Comparison of ENCODE assay signal across 1 cellular context in the genomic region with DNA sequence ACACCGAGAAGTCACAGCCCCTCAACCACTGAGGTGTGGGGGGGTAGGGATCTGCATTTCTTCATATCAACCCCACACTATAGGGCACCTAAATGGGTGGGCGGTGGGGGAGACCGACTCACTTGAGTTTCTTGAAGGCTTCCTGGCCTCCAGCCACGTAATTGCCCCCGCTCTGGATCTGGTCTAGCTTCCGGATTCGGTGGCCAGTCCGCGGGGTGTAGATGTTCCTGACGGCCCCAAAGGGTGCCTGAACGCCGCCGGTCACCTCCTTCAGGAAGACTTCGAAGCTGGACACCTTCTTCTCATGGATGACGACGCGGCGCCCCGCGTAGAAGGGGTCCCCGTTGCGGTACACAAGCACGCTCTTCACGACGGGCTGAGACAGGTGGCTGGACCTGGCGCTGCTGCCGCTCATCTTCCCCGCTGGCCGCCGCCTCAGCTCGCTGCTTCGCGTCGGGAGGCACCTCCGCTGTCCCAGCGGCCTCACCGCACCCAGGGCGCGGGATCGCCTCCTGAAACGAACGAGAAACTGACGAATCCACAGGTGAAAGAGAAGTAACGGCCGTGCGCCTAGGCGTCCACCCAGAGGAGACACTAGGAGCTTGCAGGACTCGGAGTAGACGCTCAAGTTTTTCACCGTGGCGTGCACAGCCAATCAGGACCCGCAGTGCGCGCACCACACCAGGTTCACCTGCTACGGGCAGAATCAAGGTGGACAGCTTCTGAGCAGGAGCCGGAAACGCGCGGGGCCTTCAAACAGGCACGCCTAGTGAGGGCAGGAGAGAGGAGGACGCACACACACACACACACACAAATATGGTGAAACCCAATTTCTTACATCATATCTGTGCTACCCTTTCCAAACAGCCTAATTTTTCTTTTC.
TF ChIP-seq lines count a peak whose summit lies in the region.

Gene DCDC2, minus strand, starts transcription at position 724 of the 883 bp plus-strand sequence. Its CDS starts 309 bp downstream, at position 415.

TF ChIP-seq in HepG2, 621 proteins besides CTCF, POLR2A, EP300 and RAD21 (continued from another document and continues in another):
- TF ChIP-seq, protein P1, sequence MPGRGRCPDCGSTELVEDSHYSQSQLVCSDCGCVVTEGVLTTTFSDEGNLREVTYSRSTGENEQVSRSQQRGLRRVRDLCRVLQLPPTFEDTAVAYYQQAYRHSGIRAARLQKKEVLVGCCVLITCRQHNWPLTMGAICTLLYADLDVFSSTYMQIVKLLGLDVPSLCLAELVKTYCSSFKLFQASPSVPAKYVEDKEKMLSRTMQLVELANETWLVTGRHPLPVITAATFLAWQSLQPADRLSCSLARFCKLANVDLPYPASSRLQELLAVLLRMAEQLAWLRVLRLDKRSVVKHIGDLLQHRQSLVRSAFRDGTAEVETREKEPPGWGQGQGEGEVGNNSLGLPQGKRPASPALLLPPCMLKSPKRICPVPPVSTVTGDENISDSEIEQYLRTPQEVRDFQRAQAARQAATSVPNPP (CRISPR knock-in tag; IDR thresholded peaks at IDR 0.05): 0 out of 2 replicates have a peak, but pooled peaks have one; percentile 20
- TF ChIP-seq, protein P2, sequence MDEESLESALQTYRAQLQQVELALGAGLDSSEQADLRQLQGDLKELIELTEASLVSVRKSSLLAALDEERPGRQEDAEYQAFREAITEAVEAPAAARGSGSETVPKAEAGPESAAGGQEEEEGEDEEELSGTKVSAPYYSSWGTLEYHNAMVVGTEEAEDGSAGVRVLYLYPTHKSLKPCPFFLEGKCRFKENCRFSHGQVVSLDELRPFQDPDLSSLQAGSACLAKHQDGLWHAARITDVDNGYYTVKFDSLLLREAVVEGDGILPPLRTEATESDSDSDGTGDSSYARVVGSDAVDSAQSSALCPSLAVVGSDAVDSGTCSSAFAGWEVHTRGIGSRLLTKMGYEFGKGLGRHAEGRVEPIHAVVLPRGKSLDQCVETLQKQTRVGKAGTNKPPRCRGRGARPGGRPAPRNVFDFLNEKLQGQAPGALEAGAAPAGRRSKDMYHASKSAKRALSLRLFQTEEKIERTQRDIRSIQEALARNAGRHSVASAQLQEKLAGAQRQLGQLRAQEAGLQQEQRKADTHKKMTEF (CRISPR knock-in tag; IDR thresholded peaks at IDR 0.05): peak; percentile 76; the same call in 1 of the 2 replicates
- TF ChIP-seq CBFB (CRISPR knock-in tag; IDR thresholded peaks at IDR 0.05): peak; percentile 49; the same call in 1 of the 2 replicates
- TF ChIP-seq TGIF2 (CRISPR knock-in tag; IDR thresholded peaks at IDR 0.05): peak; percentile 92; the same call in 1 of the 2 replicates
- TF ChIP-seq ZNF660 (CRISPR knock-in tag; IDR thresholded peaks at IDR 0.05; ENCODE audit: borderline replicate concordance, low read depth): no peak; the same call in 1 of the 2 replicates
- TF ChIP-seq, protein P3, sequence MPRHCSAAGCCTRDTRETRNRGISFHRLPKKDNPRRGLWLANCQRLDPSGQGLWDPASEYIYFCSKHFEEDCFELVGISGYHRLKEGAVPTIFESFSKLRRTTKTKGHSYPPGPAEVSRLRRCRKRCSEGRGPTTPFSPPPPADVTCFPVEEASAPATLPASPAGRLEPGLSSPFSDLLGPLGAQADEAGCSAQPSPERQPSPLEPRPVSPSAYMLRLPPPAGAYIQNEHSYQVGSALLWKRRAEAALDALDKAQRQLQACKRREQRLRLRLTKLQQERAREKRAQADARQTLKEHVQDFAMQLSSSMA (CRISPR knock-in tag; IDR thresholded peaks at IDR 0.05): peak; percentile 93; the same call in 1 of the 2 replicates
- TF ChIP-seq, protein P4, sequence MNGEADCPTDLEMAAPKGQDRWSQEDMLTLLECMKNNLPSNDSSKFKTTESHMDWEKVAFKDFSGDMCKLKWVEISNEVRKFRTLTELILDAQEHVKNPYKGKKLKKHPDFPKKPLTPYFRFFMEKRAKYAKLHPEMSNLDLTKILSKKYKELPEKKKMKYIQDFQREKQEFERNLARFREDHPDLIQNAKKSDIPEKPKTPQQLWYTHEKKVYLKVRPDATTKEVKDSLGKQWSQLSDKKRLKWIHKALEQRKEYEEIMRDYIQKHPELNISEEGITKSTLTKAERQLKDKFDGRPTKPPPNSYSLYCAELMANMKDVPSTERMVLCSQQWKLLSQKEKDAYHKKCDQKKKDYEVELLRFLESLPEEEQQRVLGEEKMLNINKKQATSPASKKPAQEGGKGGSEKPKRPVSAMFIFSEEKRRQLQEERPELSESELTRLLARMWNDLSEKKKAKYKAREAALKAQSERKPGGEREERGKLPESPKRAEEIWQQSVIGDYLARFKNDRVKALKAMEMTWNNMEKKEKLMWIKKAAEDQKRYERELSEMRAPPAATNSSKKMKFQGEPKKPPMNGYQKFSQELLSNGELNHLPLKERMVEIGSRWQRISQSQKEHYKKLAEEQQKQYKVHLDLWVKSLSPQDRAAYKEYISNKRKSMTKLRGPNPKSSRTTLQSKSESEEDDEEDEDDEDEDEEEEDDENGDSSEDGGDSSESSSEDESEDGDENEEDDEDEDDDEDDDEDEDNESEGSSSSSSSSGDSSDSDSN (CRISPR knock-in tag; IDR thresholded peaks at IDR 0.05): peak; percentile 96
- peak; percentile 53; the same call in 1 of the 2 replicates for TF ChIP-seq FOXP4 (CRISPR knock-in tag; IDR thresholded peaks at IDR 0.05)
- peak; percentile 95 for TF ChIP-seq ZNF274 (CRISPR knock-in tag; IDR thresholded peaks at IDR 0.05)
- peak; percentile 93 for TF ChIP-seq ELF3 (CRISPR knock-in tag; IDR thresholded peaks at IDR 0.05)
- TF ChIP-seq ZBTB20 (CRISPR knock-in tag; IDR thresholded peaks at IDR 0.05; ENCODE audit: borderline replicate concordance, low read depth): peak; percentile 68; the same call in 1 of the 2 replicates
- no peak for TF ChIP-seq ADNP (CRISPR knock-in tag; IDR thresholded peaks at IDR 0.05)
- TF ChIP-seq, protein P5, sequence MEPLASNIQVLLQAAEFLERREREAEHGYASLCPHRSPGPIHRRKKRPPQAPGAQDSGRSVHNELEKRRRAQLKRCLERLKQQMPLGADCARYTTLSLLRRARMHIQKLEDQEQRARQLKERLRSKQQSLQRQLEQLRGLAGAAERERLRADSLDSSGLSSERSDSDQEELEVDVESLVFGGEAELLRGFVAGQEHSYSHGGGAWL (CRISPR knock-in tag; IDR thresholded peaks at IDR 0.05): peak; percentile 55; the same call in 1 of the 2 replicates
- no peak for TF ChIP-seq KAT8 (CRISPR knock-in tag; IDR thresholded peaks at IDR 0.05)
- TF ChIP-seq ARNT (IDR thresholded peaks at IDR 0.05): no peak
- no peak for TF ChIP-seq TBP (CRISPR knock-in tag; IDR thresholded peaks at IDR 0.05)
- TF ChIP-seq NFRKB (IDR thresholded peaks at IDR 0.05): no peak
- TF ChIP-seq CEBPB (IDR thresholded peaks at IDR 0.05; ENCODE audit: borderline replicate concordance, low read depth, low read length): peak; percentile 65
- TF ChIP-seq CCAR2 (optimal IDR thresholded peaks at IDR 0.05; ENCODE audit: low read depth, low read length): peak; percentile 37
- TF ChIP-seq, protein P6, sequence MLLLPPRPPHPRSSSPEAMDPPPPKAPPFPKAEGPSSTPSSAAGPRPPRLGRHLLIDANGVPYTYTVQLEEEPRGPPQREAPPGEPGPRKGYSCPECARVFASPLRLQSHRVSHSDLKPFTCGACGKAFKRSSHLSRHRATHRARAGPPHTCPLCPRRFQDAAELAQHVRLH (CRISPR knock-in tag; IDR thresholded peaks at IDR 0.05; ENCODE audit: borderline replicate concordance, low read depth): peak; percentile 44; the same call in 1 of the 2 replicates
- peak; percentile 93; the same call in 1 of the 2 replicates for TF ChIP-seq ZNF691 (CRISPR knock-in tag; IDR thresholded peaks at IDR 0.05; ENCODE audit: borderline replicate concordance, low read depth)
- peak; percentile 59; the same call in 1 of the 2 replicates for TF ChIP-seq MEF2D (CRISPR knock-in tag; IDR thresholded peaks at IDR 0.05)
- 0 out of 2 replicates have a peak, but pooled peaks have one; percentile 72 for TF ChIP-seq ZBTB3 (CRISPR knock-in tag; IDR thresholded peaks at IDR 0.05; ENCODE audit: borderline replicate concordance, low read depth)
- peak; percentile 77 for TF ChIP-seq LCORL (IDR thresholded peaks at IDR 0.05)
- peak; percentile 93 for TF ChIP-seq LCORL (CRISPR knock-in tag; IDR thresholded peaks at IDR 0.05)
- no peak for TF ChIP-seq SMARCC2 (IDR thresholded peaks at IDR 0.05)
- TF ChIP-seq DMAP1 (CRISPR knock-in tag; IDR thresholded peaks at IDR 0.05): peak; percentile 79
- TF ChIP-seq HDAC1 (CRISPR knock-in tag; IDR thresholded peaks at IDR 0.05): peak; percentile 93
- 0 out of 2 replicates have a peak, but pooled peaks have one; percentile 11 for TF ChIP-seq TFAP4 (IDR thresholded peaks at IDR 0.05; ENCODE audit: borderline replicate concordance, low read depth)
- TF ChIP-seq ZFX (CRISPR knock-in tag; IDR thresholded peaks at IDR 0.05; ENCODE audit: low read depth): peak; percentile 88
- TF ChIP-seq ZNF331 (CRISPR knock-in tag; IDR thresholded peaks at IDR 0.05): peak; percentile 48
- TF ChIP-seq ZKSCAN8 (CRISPR knock-in tag; IDR thresholded peaks at IDR 0.05; ENCODE audit: borderline replicate concordance): no peak
- no peak for TF ChIP-seq FOXP1 (IDR thresholded peaks at IDR 0.05)
- peak; percentile 30; the same call in 1 of the 2 replicates for TF ChIP-seq FOXP1 (CRISPR knock-in tag; IDR thresholded peaks at IDR 0.05)
- peak; percentile 46 for TF ChIP-seq TEAD3 (CRISPR knock-in tag; optimal IDR thresholded peaks at IDR 0.05; ENCODE audit: borderline replicate concordance)
- peak; percentile 87 for TF ChIP-seq ZNF556 (CRISPR knock-in tag; IDR thresholded peaks at IDR 0.05; ENCODE audit: borderline replicate concordance)
- TF ChIP-seq PRDM15 (CRISPR knock-in tag; IDR thresholded peaks at IDR 0.05): 0 out of 2 replicates have a peak, but pooled peaks have one; percentile 11
- TF ChIP-seq ZNF678 (CRISPR knock-in tag; IDR thresholded peaks at IDR 0.05): peak; percentile 78
- peak; percentile 87; the same call in 1 of the 2 replicates for TF ChIP-seq ZNF276 (CRISPR knock-in tag; IDR thresholded peaks at IDR 0.05; ENCODE audit: low read depth)
